In the genomic region with DNA sequence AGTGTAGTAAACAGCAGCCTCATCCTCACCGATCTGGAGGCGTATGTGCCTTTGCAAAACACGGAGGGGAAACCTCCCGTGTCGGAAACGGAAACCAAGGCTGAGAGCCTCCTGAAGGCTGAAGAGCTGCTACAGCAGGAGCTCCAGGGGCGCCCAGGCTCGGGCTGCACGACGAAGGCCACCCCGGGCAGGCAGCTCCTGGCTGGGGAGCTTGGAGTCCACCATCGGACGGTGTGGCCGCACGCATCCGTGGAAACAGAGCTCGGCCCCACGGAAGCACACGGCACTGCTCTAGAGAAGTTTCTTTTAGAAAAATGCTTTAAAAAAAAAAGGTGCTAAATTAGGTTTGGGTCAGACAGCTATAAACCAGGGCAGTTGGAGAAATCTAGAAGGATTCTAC, we compare ENCODE assay signal across 2 cellular contexts.
TF ChIP-seq lines count a peak whose summit lies in the region.

No MANE protein-coding gene starts in this region.

TF ChIP-seq in GM23338, 12 proteins besides CTCF, POLR2A, EP300 and RAD21 (continued from another document):
- TF ChIP-seq POLR2AphosphoS5 (IDR thresholded peaks at IDR 0.05; ENCODE audit: low read depth) = no peak
TF ChIP-seq in GM23338: peak in this region for 0.

TF ChIP-seq in K562, 482 proteins besides CTCF, POLR2A, EP300 and RAD21 (continued from another document):
- TF ChIP-seq ZFP91 (CRISPR knock-in tag; IDR thresholded peaks at IDR 0.05) = no peak
- peak; percentile 78 for TF ChIP-seq RBM22 (IDR thresholded peaks at IDR 0.05; ENCODE audit: low read depth, low read length, poor library complexity, severe bottlenecking)
- TF ChIP-seq SRSF3 (IDR thresholded peaks at IDR 0.05; ENCODE audit: insufficient read depth, low read length) = no peak
- no peak for TF ChIP-seq SUPT5H (IDR thresholded peaks at IDR 0.05)
- no peak for TF ChIP-seq TCF7L2 (IDR thresholded peaks at IDR 0.05; ENCODE audit: low read depth, low read length)
- 0 out of 2 replicates have a peak, but pooled peaks have one; percentile 13 for TF ChIP-seq POLR2G (IDR thresholded peaks at IDR 0.05; ENCODE audit: low read depth, low read length)
- TF ChIP-seq ZNF263 (CRISPR knock-in tag; IDR thresholded peaks at IDR 0.05; ENCODE audit: borderline replicate concordance) = no peak
- no peak for TF ChIP-seq RBM34 (IDR thresholded peaks at IDR 0.05; ENCODE audit: borderline replicate concordance, insufficient read depth, low read length)
- no peak for TF ChIP-seq GATA2 (CRISPR knock-in tag; IDR thresholded peaks at IDR 0.05)
